ENCODE assay signal across 1 cellular context in the genomic region with DNA sequence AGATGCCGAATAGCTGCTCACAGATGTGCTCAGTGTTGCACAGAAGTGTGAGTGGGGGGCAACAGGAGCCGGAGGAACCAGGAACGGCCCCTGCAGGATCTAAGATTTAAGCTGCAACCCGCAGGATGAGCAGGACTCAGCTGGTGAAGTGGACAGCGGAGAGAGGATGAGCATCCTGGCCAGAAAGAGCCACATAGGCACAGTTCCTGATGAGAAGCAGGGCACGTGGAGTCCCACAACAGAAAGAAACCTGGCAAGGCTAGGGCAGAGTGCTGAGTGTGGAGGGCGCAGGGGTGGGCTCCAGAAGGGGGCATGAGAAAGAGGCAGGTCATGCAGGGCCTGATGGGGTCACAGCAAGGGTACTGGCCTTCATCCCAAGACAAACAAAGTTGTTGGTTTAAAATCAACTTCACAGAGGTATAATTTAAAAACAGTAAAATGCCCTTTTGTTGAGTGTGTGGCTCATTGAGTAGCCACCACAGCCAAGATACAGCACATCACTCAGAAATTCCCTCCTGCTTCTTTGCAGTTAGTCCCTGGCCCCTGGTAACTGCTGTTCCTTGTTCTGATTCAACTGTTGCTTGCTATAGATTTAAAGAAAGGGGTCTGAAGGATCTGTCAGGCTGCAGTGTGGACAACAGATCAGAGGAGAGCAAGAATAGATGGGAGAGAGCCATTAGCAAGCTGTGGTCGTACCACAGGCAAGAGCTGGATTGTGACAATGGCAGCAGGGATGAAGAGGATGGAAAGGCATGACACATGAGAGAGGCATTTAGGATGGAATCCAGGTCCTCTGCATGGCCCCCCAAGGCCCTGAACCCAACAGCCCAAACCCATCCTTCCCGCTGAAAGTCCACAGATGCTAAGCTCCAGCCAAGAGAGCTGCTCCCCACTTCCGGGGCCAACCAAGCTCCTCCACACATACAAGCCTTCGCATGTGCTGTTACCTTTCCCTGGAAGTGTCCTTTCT.
TF ChIP-seq lines count a peak whose summit lies in the region.

No MANE protein-coding gene starts in this region.

TF ChIP-seq in SK-N-SH treated with all-trans-retinoic acid at 6 μM for 48 hours, 23 proteins besides CTCF, POLR2A, EP300 and RAD21 (continued from another document):
- no peak for TF ChIP-seq ZNF565 (CRISPR knock-in tag; conservative IDR thresholded peaks at IDR 0.05; ENCODE audit: low read depth)
- no peak for TF ChIP-seq RARB (CRISPR knock-in tag; IDR thresholded peaks at IDR 0.05)
- no peak for TF ChIP-seq PPARA (CRISPR knock-in tag; IDR thresholded peaks at IDR 0.05; ENCODE audit: borderline replicate concordance)
- no peak for TF ChIP-seq ZFP30 (CRISPR knock-in tag; IDR thresholded peaks at IDR 0.05)
- TF ChIP-seq OSR1 (CRISPR knock-in tag; IDR thresholded peaks at IDR 0.05), result no peak
- TF ChIP-seq CSDC2 (CRISPR knock-in tag; IDR thresholded peaks at IDR 0.05), result no peak
- TF ChIP-seq ZC3H10 (CRISPR knock-in tag; IDR thresholded peaks at IDR 0.05), result no peak
